In genomic region chr16:67104061-67104460, GRCh38 we compare ENCODE assay signal across 7 cellular contexts. TPM values are rescaled to one million over a fixed set of nuclear protein-coding genes. Genes with fewer than 3 reads are reported as not detected.
DNase-seq lines count a peak whose midpoint lies in the region; ATAC-seq, FAIRE-seq and TF ChIP-seq lines count a peak whose summit lies in the region.
"Had no signal": no experiment of that assay in that cellular context is flagged by ENCODE, and none has a peak within 500 bp of the region (broad histone marks: within the 10 kb centered on the region; RNA-seq: fewer than 3 reads in every experiment).

No MANE protein-coding gene starts in this region.

- BruUV-seq in HepG2 (replicated peaks; lab: Mats Ljungman, UMichigan), result no TSS peak

- TF ChIP-seq CTCF in GM12873 (IDR thresholded peaks at IDR 0.05; ENCODE audit: insufficient read depth, low read depth, low read length, missing control alignments) (peak; percentile 36), HepG2 (CRISPR knock-in tag; IDR thresholded peaks at IDR 0.05) (peak; percentile 85)

- H3K4me1 ChIP-seq in HepG2 (ENCODE audit: insufficient read depth, low read length), result peaks cover 10% of the 10 kb centered on the region

- no peak overlapping the region for H3K4me2 ChIP-seq in HepG2 (ENCODE audit: low read depth, low read length)

- H3K27ac ChIP-seq in HepG2 (ENCODE audit: extremely low read length, insufficient read depth, low read length), result no peak overlapping the region

- H3K27me3 ChIP-seq in HepG2 (ENCODE audit: control insufficient read depth in 1 of 2, insufficient read depth in 2 of 2, low read length in 2 of 2), result no peaks in the 10 kb centered on the region

- TF ChIP-seq POLR2A in HepG2 (IDR thresholded peaks at IDR 0.05; ENCODE audit: insufficient read depth in 1 of 2, low read depth in 2 of 2, low read length in 2 of 2), result no peak

- WGBS in HepG2 (ENCODE audit: low lambda C conversion rate), result 44% methylated on average over 4 of the region's 4 CpGs

- no peak overlapping the region for H2AFZ ChIP-seq in HepG2 (ENCODE audit: low read length)

- no peak overlapping the region for H3K9ac ChIP-seq in HepG2 (ENCODE audit: insufficient read depth, low read depth, low read length)

- POLR2A ChIA-PET in HepG2 (lab: Yijun Ruan, JAX), result interaction anchor here (0.8 to 2.4 kb wide), 6 partner anchors 11 to 86 kb away, joined by 3 to 8 read pairs (median 5); partner anchors contain the start of gene B3GNT9

- intact Hi-C loops in HepG2 (cut with micrococcal nuclease; ENCODE audit: unreplicated experiment), result no loop called here

- peak; percentile 71 for TF ChIP-seq RAD21 in HepG2 (CRISPR knock-in tag; IDR thresholded peaks at IDR 0.05)

- peak overlapping the region; percentile 62 for H3K27ac Mint-ChIP-seq in T-helper 17 cell

- H4K20me1 ChIP-seq in HepG2 (ENCODE audit: insufficient read depth, low read length), result no peaks in the 10 kb centered on the region

- H3K36me3 Mint-ChIP-seq in T-helper 17 cell (ENCODE audit: low read depth), result no peaks in the 10 kb centered on the region

- DNase-seq in T-helper 17 cell (no peak), HepG2 (ENCODE audit: low spot score) (peak; percentile 68), GF-D8 (lab: John Stamatoyannopoulos, UW) (no peak)

- FAIRE-seq in HepG2 (lab: Jason Lieb, UNC), result peak; percentile 90

- in situ Hi-C loops in HepG2 (cut with HindIII; ENCODE audit: extremely low pct_ligation_motif_present, low pct_unique_long_range_greater_than_20kb), result no loop called here

- no peak overlapping the region for H3K4me3 Mint-ChIP-seq in T-helper 17 cell

- CTCF ChIA-PET in HepG2 (lab: Yijun Ruan, JAX; ENCODE audit: low intra/inter-chr PET ratio, low total read pairs), result interaction anchor here (1.2 to 2.4 kb wide), 4 partner anchors 51 to 143 kb away, joined by 3 to 20 read pairs (median 4); partner anchors contain the start of gene CES3

- no peaks in the 10 kb centered on the region for H3K27me3 Mint-ChIP-seq in T-helper 17 cell

- TF ChIP-seq EP300 in HepG2 (IDR thresholded peaks at IDR 0.05; ENCODE audit: low read depth in 2 of 2, low read length in 2 of 2) (no peak), HepG2 (CRISPR knock-in tag; IDR thresholded peaks at IDR 0.05; ENCODE audit: borderline replicate concordance) (no peak)

- no peaks in the 10 kb centered on the region for H3K79me2 ChIP-seq in HepG2 (ENCODE audit: insufficient read depth, low read length)

- ATAC-seq in T-helper 17 cell (no peak), HepG2 (peak; percentile 92), HG02678 (IDR thresholded peaks at IDR 0.05; ENCODE audit: unreplicated experiment) (no peak), GM18498 (IDR thresholded peaks at IDR 0.05; ENCODE audit: unreplicated experiment) (no peak)

- H3K36me3 ChIP-seq in HepG2 (replicated peaks in 1 of 2; ENCODE audit: control insufficient read depth in 1 of 2, insufficient read depth in 2 of 2, low read length in 2 of 2), result peaks cover 7 to 8% of the 10 kb centered on the region in 2 experiments; a peak in 4 of 5 replicates

- peaks cover 2% of the 10 kb centered on the region for H3K4me1 Mint-ChIP-seq in T-helper 17 cell

- no peak overlapping the region for H3K4me3 ChIP-seq in HepG2 (replicated peaks in 1 of 3; ENCODE audit: insufficient read depth in 1 of 3, low read depth in 2 of 3, low read length in 3 of 3)
- H3K4me3 ChIP-seq: lung had no signal

- H3K9me3 ChIP-seq in T-helper 17 cell (ENCODE audit: control insufficient read depth, low read length, poor library complexity, severe bottlenecking), result no peaks in the 10 kb centered on the region
- H3K9me3 ChIP-seq in HepG2 (ENCODE audit: low read length), result no peaks in the 10 kb centered on the region

RNA-seq across cellular contexts. Expression of gene PHAF1, which starts 5.7 kb away (rescaled TPM):
- total RNA-seq in T-helper 17 cell (10 to 100 TPM; 11.9 to 17.0 TPM), HepG2 (2016; rRNA removed; fragmentation: Illumina TruSeq; extraction: Trizol) (48.3 and 53.6 TPM in 2 replicates)
- total RNA-seq in HepG2 (2016; cell fraction: cytosol; rRNA removed; fragmentation: Illumina TruSeq; extraction: Trizol; ENCODE audit: low read depth), result 10.8 and 11.4 TPM in 2 replicates
- total RNA-seq in HepG2 (2016; cell fraction: insoluble cytoplasmic fraction; rRNA removed; fragmentation: Illumina TruSeq; extraction: Trizol), result 47.8 and 49.5 TPM in 2 replicates
- 32.3 and 33.6 TPM in 2 replicates for total RNA-seq in HepG2 (2016; cell fraction: membrane; rRNA removed; fragmentation: Illumina TruSeq; extraction: Trizol)
- 53.1 and 54.5 TPM in 2 replicates for total RNA-seq in HepG2 (2016; cell fraction: nucleus; rRNA removed; fragmentation: Illumina TruSeq; extraction: Trizol)
- polyA plus RNA-seq in HepG2 (2011; rRNA removed), result 174 and 184 TPM in 2 replicates
- polyA plus RNA-seq in HepG2 (2011; cell fraction: cytosol; rRNA removed), result 91.2 and 103 TPM in 2 replicates
- 248 and 255 TPM in 2 replicates for polyA plus RNA-seq in HepG2 (2011; cell fraction: nucleus; rRNA removed)
- 66.1 and 70.4 TPM in 2 replicates for polyA plus RNA-seq in HepG2 (2012)
- 4.8 and 5.4 TPM in 2 replicates for polyA plus RNA-seq in HepG2 (2016; cell fraction: cytosol; fragmentation: Illumina TruSeq; extraction: Trizol; ENCODE audit: low read depth)
- polyA plus RNA-seq in HepG2 (2016; cell fraction: insoluble cytoplasmic fraction; fragmentation: Illumina TruSeq; extraction: Trizol; ENCODE audit: low read depth), result 56.4 and 67.0 TPM in 2 replicates
- 14.1 and 16.2 TPM in 2 replicates for polyA plus RNA-seq in HepG2 (2016; cell fraction: membrane; fragmentation: Illumina TruSeq; extraction: Trizol; ENCODE audit: low read depth)
- polyA plus RNA-seq in HepG2 (2016; cell fraction: nucleus; fragmentation: Illumina TruSeq; extraction: Trizol; ENCODE audit: insufficient read depth, low read depth), result 92.6 and 109 TPM in 2 replicates
- polyA minus RNA-seq in HepG2 (2011; rRNA and poly(A)+ RNA removed; ENCODE audit: low replicate concordance), result 43.7 and 236 TPM in 2 replicates
- 72.6 and 74.1 TPM in 2 replicates for polyA minus RNA-seq in HepG2 (2011; cell fraction: cytosol; rRNA and poly(A)+ RNA removed)
- 219 and 250 TPM in 2 replicates for polyA minus RNA-seq in HepG2 (2011; cell fraction: nucleus; rRNA and poly(A)+ RNA removed)

RNA-seq across cellular contexts. Expression of gene B3GNT9, which starts 46.7 kb away (rescaled TPM):
- total RNA-seq in T-helper 17 cell (1 to 10 TPM; 7.0 to 8.1 TPM), HepG2 (2016; rRNA removed; fragmentation: Illumina TruSeq; extraction: Trizol) (1.5 and 3.1 TPM in 2 replicates)
- total RNA-seq in HepG2 (2016; cell fraction: cytosol; rRNA removed; fragmentation: Illumina TruSeq; extraction: Trizol; ENCODE audit: low read depth), result 0.61 and 0.79 TPM in 2 replicates
- total RNA-seq in HepG2 (2016; cell fraction: insoluble cytoplasmic fraction; rRNA removed; fragmentation: Illumina TruSeq; extraction: Trizol), result 1.5 and 2.9 TPM in 2 replicates
- total RNA-seq in HepG2 (2016; cell fraction: membrane; rRNA removed; fragmentation: Illumina TruSeq; extraction: Trizol), result 1.8 and 2.1 TPM in 2 replicates
- 1.8 and 2.5 TPM in 2 replicates for total RNA-seq in HepG2 (2016; cell fraction: nucleus; rRNA removed; fragmentation: Illumina TruSeq; extraction: Trizol)
- 1.2 and 1.5 TPM in 2 replicates for polyA plus RNA-seq in HepG2 (2011; rRNA removed)
- 1.4 and 1.9 TPM in 2 replicates for polyA plus RNA-seq in HepG2 (2011; cell fraction: cytosol; rRNA removed)
- polyA plus RNA-seq in HepG2 (2011; cell fraction: nucleus; rRNA removed), result 2.0 and 2.5 TPM in 2 replicates
- 0.80 and 0.82 TPM in 2 replicates for polyA plus RNA-seq in HepG2 (2012)
- polyA plus RNA-seq in HepG2 (2016; cell fraction: cytosol; fragmentation: Illumina TruSeq; extraction: Trizol; ENCODE audit: low read depth), result 0.38 and 0.54 TPM in 2 replicates
- polyA plus RNA-seq in HepG2 (2016; cell fraction: insoluble cytoplasmic fraction; fragmentation: Illumina TruSeq; extraction: Trizol; ENCODE audit: low read depth), result 1.9 and 2.0 TPM in 2 replicates
- 1.3 and 1.7 TPM in 2 replicates for polyA plus RNA-seq in HepG2 (2016; cell fraction: membrane; fragmentation: Illumina TruSeq; extraction: Trizol; ENCODE audit: low read depth)
- 4.0 and 4.3 TPM in 2 replicates for polyA plus RNA-seq in HepG2 (2016; cell fraction: nucleus; fragmentation: Illumina TruSeq; extraction: Trizol; ENCODE audit: insufficient read depth, low read depth)
- polyA minus RNA-seq in HepG2 (2011; rRNA and poly(A)+ RNA removed; ENCODE audit: low replicate concordance), result 2.8 and 8.7 TPM in 2 replicates
- polyA minus RNA-seq in HepG2 (2011; cell fraction: cytosol; rRNA and poly(A)+ RNA removed), result 0.99 and 1.1 TPM in 2 replicates
- polyA minus RNA-seq in HepG2 (2011; cell fraction: nucleus; rRNA and poly(A)+ RNA removed), result 0.99 and 1.7 TPM in 2 replicates

RNA-seq across cellular contexts. Expression of gene TRADD, which starts 55.6 kb away (rescaled TPM):
- 100 to 1,000 TPM in 1 of 2 donors, 10 to 100 TPM in 1; 92.7 to 103 TPM for total RNA-seq in T-helper 17 cell
- 6.2 and 7.8 TPM in 2 replicates for total RNA-seq in HepG2 (2016; rRNA removed; fragmentation: Illumina TruSeq; extraction: Trizol)
- 3.2 TPM in 2 replicates for total RNA-seq in HepG2 (2016; cell fraction: cytosol; rRNA removed; fragmentation: Illumina TruSeq; extraction: Trizol; ENCODE audit: low read depth)
- total RNA-seq in HepG2 (2016; cell fraction: insoluble cytoplasmic fraction; rRNA removed; fragmentation: Illumina TruSeq; extraction: Trizol), result 6.8 and 9.0 TPM in 2 replicates
- 4.6 and 4.9 TPM in 2 replicates for total RNA-seq in HepG2 (2016; cell fraction: membrane; rRNA removed; fragmentation: Illumina TruSeq; extraction: Trizol)
- total RNA-seq in HepG2 (2016; cell fraction: nucleus; rRNA removed; fragmentation: Illumina TruSeq; extraction: Trizol), result 4.8 and 4.9 TPM in 2 replicates
- 8.2 and 10.3 TPM in 2 replicates for polyA plus RNA-seq in HepG2 (2011; rRNA removed)
- 9.8 and 13.8 TPM in 2 replicates for polyA plus RNA-seq in HepG2 (2011; cell fraction: cytosol; rRNA removed)
- polyA plus RNA-seq in HepG2 (2011; cell fraction: nucleus; rRNA removed), result 22.9 and 28.2 TPM in 2 replicates
- polyA plus RNA-seq in HepG2 (2012), result 5.3 TPM in 2 replicates
- 3.1 and 3.6 TPM in 2 replicates for polyA plus RNA-seq in HepG2 (2016; cell fraction: cytosol; fragmentation: Illumina TruSeq; extraction: Trizol; ENCODE audit: low read depth)
- 5.3 and 5.9 TPM in 2 replicates for polyA plus RNA-seq in HepG2 (2016; cell fraction: insoluble cytoplasmic fraction; fragmentation: Illumina TruSeq; extraction: Trizol; ENCODE audit: low read depth)
- polyA plus RNA-seq in HepG2 (2016; cell fraction: membrane; fragmentation: Illumina TruSeq; extraction: Trizol; ENCODE audit: low read depth), result 3.2 and 3.8 TPM in 2 replicates
- polyA plus RNA-seq in HepG2 (2016; cell fraction: nucleus; fragmentation: Illumina TruSeq; extraction: Trizol; ENCODE audit: insufficient read depth, low read depth), result 11.5 and 13.8 TPM in 2 replicates
- polyA minus RNA-seq in HepG2 (2011; rRNA and poly(A)+ RNA removed; ENCODE audit: low replicate concordance), result 3.4 and 5.6 TPM in 2 replicates
- polyA minus RNA-seq in HepG2 (2011; cell fraction: cytosol; rRNA and poly(A)+ RNA removed), result 4.1 and 5.0 TPM in 2 replicates
- polyA minus RNA-seq in HepG2 (2011; cell fraction: nucleus; rRNA and poly(A)+ RNA removed), result 5.0 TPM in 2 replicates

RNA-seq across cellular contexts. Expression of gene FBXL8, which starts 55.7 kb away (rescaled TPM):
- total RNA-seq in T-helper 17 cell, result 10 to 100 TPM; 50.0 to 55.1 TPM
- total RNA-seq in HepG2 (2016; rRNA removed; fragmentation: Illumina TruSeq; extraction: Trizol), result 1.5 and 3.9 TPM in 2 replicates
- total RNA-seq in HepG2 (2016; cell fraction: cytosol; rRNA removed; fragmentation: Illumina TruSeq; extraction: Trizol; ENCODE audit: low read depth), result 0.81 and 0.88 TPM in 2 replicates
- 1.2 and 3.5 TPM in 2 replicates for total RNA-seq in HepG2 (2016; cell fraction: insoluble cytoplasmic fraction; rRNA removed; fragmentation: Illumina TruSeq; extraction: Trizol)
- 1.9 and 2.3 TPM in 2 replicates for total RNA-seq in HepG2 (2016; cell fraction: membrane; rRNA removed; fragmentation: Illumina TruSeq; extraction: Trizol)
- 4.6 and 4.8 TPM in 2 replicates for total RNA-seq in HepG2 (2016; cell fraction: nucleus; rRNA removed; fragmentation: Illumina TruSeq; extraction: Trizol)
- polyA plus RNA-seq in HepG2 (2011; rRNA removed), result 9.3 and 10.9 TPM in 2 replicates
- polyA plus RNA-seq in HepG2 (2011; cell fraction: cytosol; rRNA removed), result 3.2 and 6.0 TPM in 2 replicates
- polyA plus RNA-seq in HepG2 (2011; cell fraction: nucleus; rRNA removed), result 173 and 222 TPM in 2 replicates
- polyA plus RNA-seq in HepG2 (2012), result 5.8 and 7.5 TPM in 2 replicates
- polyA plus RNA-seq in HepG2 (2016; cell fraction: cytosol; fragmentation: Illumina TruSeq; extraction: Trizol; ENCODE audit: low read depth), result 0.17 and 0.29 TPM in 2 replicates
- polyA plus RNA-seq in HepG2 (2016; cell fraction: insoluble cytoplasmic fraction; fragmentation: Illumina TruSeq; extraction: Trizol; ENCODE audit: low read depth), result 2.0 and 2.2 TPM in 2 replicates
- polyA plus RNA-seq in HepG2 (2016; cell fraction: membrane; fragmentation: Illumina TruSeq; extraction: Trizol; ENCODE audit: low read depth), result 0.58 and 0.92 TPM in 2 replicates
- polyA plus RNA-seq in HepG2 (2016; cell fraction: nucleus; fragmentation: Illumina TruSeq; extraction: Trizol; ENCODE audit: insufficient read depth, low read depth), result 9.5 and 16.0 TPM in 2 replicates
- 4.6 and 9.2 TPM in 2 replicates for polyA minus RNA-seq in HepG2 (2011; rRNA and poly(A)+ RNA removed; ENCODE audit: low replicate concordance)
- 2.9 and 3.2 TPM in 2 replicates for polyA minus RNA-seq in HepG2 (2011; cell fraction: cytosol; rRNA and poly(A)+ RNA removed)
- 19.1 and 22.3 TPM in 2 replicates for polyA minus RNA-seq in HepG2 (2011; cell fraction: nucleus; rRNA and poly(A)+ RNA removed)

Comparison
In these comparisons a context has a peak if more than half of its experiments do, and no peak if none do; other contexts are left out.
1. RNA of gene TRADD, which starts 55.6 kb away (total RNA-seq): 92.7 to 103 TPM in T-helper 17 cell; 3.2 to 9.0 TPM in HepG2; every median in the first group is over 4 times any median in the second.